1 cellular context compared by ENCODE assay signal in the genomic region with DNA sequence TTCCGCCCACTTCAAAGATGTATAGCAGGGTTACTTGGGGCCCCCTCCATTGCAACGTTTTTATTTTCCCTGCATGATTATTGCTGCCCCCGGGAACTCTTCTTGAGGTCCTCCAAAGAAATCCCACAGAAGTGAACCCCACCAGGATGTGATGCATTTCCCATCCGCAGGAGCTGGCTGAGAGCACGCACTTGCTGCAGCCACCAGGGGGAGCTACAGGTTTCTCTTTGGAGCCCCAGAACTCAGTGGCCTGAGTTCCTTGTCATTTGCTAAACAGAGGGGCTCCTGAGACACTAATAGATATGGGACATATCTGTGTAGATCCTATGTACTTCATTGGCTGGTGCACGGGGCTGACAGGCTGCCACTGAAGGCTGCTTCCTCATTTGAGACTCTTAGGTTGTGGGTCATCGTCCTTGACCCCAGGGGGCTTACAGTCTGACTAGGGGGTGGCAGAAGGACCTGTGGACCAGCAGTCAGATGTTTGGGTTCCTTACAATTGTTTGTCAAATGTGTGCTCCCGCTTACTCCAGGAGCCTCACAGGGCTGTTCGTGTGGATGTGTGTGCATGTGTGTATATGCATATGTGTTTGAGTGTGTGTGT.
TF ChIP-seq lines count a peak whose summit lies in the region.

No MANE protein-coding gene starts in this region.

TF ChIP-seq in endothelial cell of umbilical vein, 7 proteins besides CTCF, POLR2A, EP300 and RAD21:
- no peak for TF ChIP-seq JUN (IDR thresholded peaks at IDR 0.05; ENCODE audit: borderline replicate concordance, insufficient read depth, insufficient read length, low read depth)
- peak; percentile 12 for TF ChIP-seq FOS (IDR thresholded peaks at IDR 0.05; ENCODE audit: borderline replicate concordance, insufficient read depth, low read length)
